In genomic region chr1:160070243-160071163, GRCh38 we compare ENCODE assay signal across 1 cellular context.
A peak's percentile ranks its signal among the peaks of the same experiment; 100 is the strongest.
TF ChIP-seq lines count a peak whose summit lies in the region.

No MANE protein-coding gene starts in this region.

TF ChIP-seq in GM12878, 131 proteins besides CTCF, POLR2A, EP300 and RAD21:
- TF ChIP-seq YBX1 (IDR thresholded peaks at IDR 0.05) (no peak), EGR1 (IDR thresholded peaks at IDR 0.05; ENCODE audit: borderline replicate concordance in 1 of 2, low read depth in 2 of 2, low read length in 2 of 2) (0 out of 3 replicates have a peak, but pooled peaks of 1 of the 2 experiments have one; percentile 21)
